12 cellular contexts compared by ENCODE assay signal in genomic region chr13:19606737-19607136, GRCh38. TPM values are rescaled to one million over a fixed set of nuclear protein-coding genes. Genes with fewer than 3 reads are reported as not detected.
"Had no signal": no experiment of that assay in that cellular context is flagged by ENCODE, and none has a peak within 500 bp of the region (broad histone marks: within the 10 kb centered on the region; RNA-seq: fewer than 3 reads in every experiment).

No MANE protein-coding gene starts in this region.

- FAIRE-seq: HepG2 had no signal

- H3K9me3 ChIP-seq: HAP-1 had no signal

- H3K36me3 Mint-ChIP-seq: IgD-negative memory B cell had no signal

- H3K9ac ChIP-seq: GM23248 had no signal

- H2AFZ ChIP-seq: GM23248 had no signal

- H3K4me3 ChIP-seq: GM23248, HAP-1 had no signal

- H3K27ac Mint-ChIP-seq: IgD-negative memory B cell had no signal

- DNase-seq: GOT3, H7, KG1 had no signal

- H3K4me3 Mint-ChIP-seq: HFFc6, IgD-negative memory B cell had no signal

- H3K27ac ChIP-seq: GM23248, HL-60 had no signal

- H3K9me3 Mint-ChIP-seq: HFFc6 had no signal

- ATAC-seq: HCT116, HepG2 had no signal

RNA-seq across cellular contexts. Expression of gene TPTE2, which starts 45.4 kb away (rescaled TPM):
- total RNA-seq: GM23248, H4, H7, HepG2, HT1080 had no signal
- polyA plus RNA-seq: GM23248, IgD-negative memory B cell had no signal
